32 cellular contexts compared by ENCODE assay signal in the genomic region with DNA sequence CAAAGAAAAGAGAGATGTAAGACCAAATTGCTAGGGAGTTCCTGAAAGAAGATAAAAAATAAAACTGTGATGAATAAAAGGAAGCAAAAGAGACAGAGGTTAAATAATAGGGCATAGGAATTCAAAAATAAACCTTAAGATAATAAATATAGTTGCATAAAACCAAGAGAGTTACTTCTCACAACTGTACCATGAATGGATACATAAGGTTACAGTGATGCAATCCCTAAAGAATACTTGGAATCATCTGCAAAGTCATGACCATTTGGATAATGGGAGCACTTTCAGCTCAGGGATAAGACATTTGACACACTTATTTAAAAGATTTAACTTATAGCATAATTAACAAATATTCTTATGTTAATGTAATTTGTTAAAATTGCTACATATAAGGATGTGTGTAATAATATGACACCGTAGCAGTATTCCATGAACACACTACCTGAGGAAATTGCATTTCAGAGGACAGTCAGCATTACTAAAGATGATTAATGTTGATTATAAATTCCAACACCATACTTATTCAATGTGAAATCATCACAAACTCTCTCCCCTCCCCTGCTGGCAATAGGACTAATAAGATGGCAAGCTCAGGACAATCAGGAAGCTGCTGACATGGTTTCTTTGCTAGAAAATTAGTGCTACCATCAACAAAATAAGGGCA.
DNase-seq lines count a peak whose midpoint lies in the region; ATAC-seq and TF ChIP-seq lines count a peak whose summit lies in the region.
"Had no signal": no experiment of that assay in that cellular context is flagged by ENCODE, and none has a peak within 500 bp of the region (broad histone marks: within the 10 kb centered on the region; RNA-seq: fewer than 3 reads in every experiment).

No MANE protein-coding gene starts in this region.

- H3K36me3 ChIP-seq in BJ (ENCODE audit: control insufficient read depth, insufficient read depth, low read length) = no peaks in the 10 kb centered on the region
- H3K36me3 ChIP-seq in MM.1S (replicated peaks; ENCODE audit: insufficient read depth, low read length) = no peaks in the 10 kb centered on the region
- H3K36me3 ChIP-seq: BLaER1 treated with 17β-estradiol and CSF1 and Interleukin-3, amounts not matched to agents 10 nM and 100 nM; HAP-1; right lobe of liver; vagina had no signal

- H3K4me2 ChIP-seq in MM.1S (ENCODE audit: low read depth, low read length) = peak overlapping the region; percentile 48

- no peaks in the 10 kb centered on the region for H3K4me1 Mint-ChIP-seq in activated CD4-positive, alpha-beta T cell treated with anti-CD3 and anti-CD28 coated beads, Interleukin-2, amount 10 ng/mL, durations not matched to agents 7 days and 5 days
- H3K4me1 Mint-ChIP-seq: activated CD4-positive, alpha-beta T cell treated with anti-CD3 and anti-CD28 coated beads for 36 hours; activated naive CD4-positive, alpha-beta T cell treated with anti-CD3 and anti-CD28 coated beads, Interleukin-2, amount 50 U/mL, for 24 hours; activated T-helper 17 cell treated with anti-CD3 and anti-CD28 coated beads, Interleukin-2, amount 50 U/mL, for 72 hours; mesothelial cell of epicardium; stimulated activated naive CD8-positive, alpha-beta T cell treated with anti-CD3 and anti-CD28 coated beads, Interleukin-15, amount 100 ng/mL, for 72 hours had no signal

- H3K4me3 ChIP-seq in BJ (ENCODE audit: low read depth, low read length) = no peak overlapping the region
- H3K4me3 ChIP-seq in MM.1S (ENCODE audit: low read length) = 0 out of 2 replicates have a peak overlapping the region, but pooled peaks have one; percentile 16
- H3K4me3 ChIP-seq: BLaER1 treated with 17β-estradiol and CSF1 and Interleukin-3, amounts not matched to agents 10 nM and 100 nM; HAP-1; right lobe of liver; vagina had no signal

- peak; percentile 6 for DNase-seq in BJ (ENCODE audit: low read depth)
- no peak for DNase-seq in MM.1S
- no peak for DNase-seq in epithelial cell of prostate (ENCODE audit: low read depth, low spot score)
- DNase-seq in hepatic stellate cell (ENCODE audit: low spot score) = peak; percentile 7
- no peak for DNase-seq in DMS 273 (lab: John Stamatoyannopoulos, UW; ENCODE audit: unreplicated experiment)
- no peak for DNase-seq in HPDE6-E6E7 (ENCODE audit: extremely low spot score)
- DNase-seq in activated CD4-positive, alpha-beta T cell treated with anti-CD3 and anti-CD28 coated beads, Interleukin-2, amount 10 ng/mL, durations not matched to agents 7 days and 5 days = no peak
- DNase-seq: activated CD4-positive, alpha-beta T cell treated with anti-CD3 and anti-CD28 coated beads for 36 hours; central memory CD4-positive, alpha-beta T cell; DMS153; glutamatergic neuron; islet precursor cell; NCI-H1417; NCI-H2029 treated with DMSO at 0.1 percent for 48 hours; NCI-H69; right lobe of liver; SIG-M5; stimulated activated CD4-positive, alpha-beta T cell treated with anti-CD3 and anti-CD28 coated beads, Interleukin-12 subunit alpha, Interleukin-12 subunit beta, amount 100 ng/mL, for 4 hours; stimulated activated CD4-positive, alpha-beta T cell treated with anti-CD3 and anti-CD28 coated beads, Interleukin-2, amount 100 ng/mL, for 48 hours; stimulated activated naive CD8-positive, alpha-beta T cell treated with anti-CD3 and anti-CD28 coated beads, Interleukin-15, amount 100 ng/mL, for 72 hours; SW 1271 had no signal

- POLR2A ChIA-PET in BJ (lab: Charles Lee) = no interaction called here
- POLR2A ChIA-PET in activated CD4-positive, alpha-beta T cell treated with anti-CD3 and anti-CD28 coated beads, Interleukin-2, amount 10 ng/mL, durations not matched to agents 7 days and 5 days (lab: Charles Lee) = no interaction called here

- 0 out of 2 replicates have a peak, but pooled peaks cover 3% of the 10 kb centered on the region for H3K4me1 ChIP-seq in MM.1S (ENCODE audit: low read length)
- H3K4me1 ChIP-seq: HAP-1, right lobe of liver, vagina had no signal

- H3K27ac ChIP-seq in MM.1S (ENCODE audit: low read length) (peak overlapping the region; percentile 10; the same call in 1 of the 2 replicates), epithelial cell of prostate (peak overlapping the region; percentile 72)
- H3K27ac ChIP-seq: BLaER1 treated with 17β-estradiol and CSF1 and Interleukin-3, amounts not matched to agents 10 nM and 100 nM; HL-60; right lobe of liver; vagina; VCaP had no signal

- peak overlapping the region; percentile 28; the same call in 1 of the 2 replicates for H2AFZ ChIP-seq in MM.1S (ENCODE audit: low read length)

- no peak overlapping the region for H3K27ac Mint-ChIP-seq in activated CD4-positive, alpha-beta T cell treated with anti-CD3 and anti-CD28 coated beads, Interleukin-2, amount 10 ng/mL, durations not matched to agents 7 days and 5 days
- H3K27ac Mint-ChIP-seq: activated CD4-positive, alpha-beta T cell treated with anti-CD3 and anti-CD28 coated beads for 36 hours; activated naive CD4-positive, alpha-beta T cell treated with anti-CD3 and anti-CD28 coated beads, Interleukin-2, amount 50 U/mL, for 24 hours; activated T-helper 17 cell treated with anti-CD3 and anti-CD28 coated beads, Interleukin-2, amount 50 U/mL, for 72 hours; mesothelial cell of epicardium; stimulated activated naive CD8-positive, alpha-beta T cell treated with anti-CD3 and anti-CD28 coated beads, Interleukin-15, amount 100 ng/mL, for 72 hours had no signal

- peaks cover 8% of the 10 kb centered on the region for H3K27me3 Mint-ChIP-seq in activated CD4-positive, alpha-beta T cell treated with anti-CD3 and anti-CD28 coated beads, Interleukin-2, amount 10 ng/mL, durations not matched to agents 7 days and 5 days

- CTCF ChIA-PET in BJ (lab: Yijun Ruan, JAX) = interaction anchor here (1.3 to 1.6 kb wide), 2 partner anchors 10 to 33 kb away, joined by 4 read pairs; no protein-coding TSS in a partner anchor
- CTCF ChIA-PET in activated CD4-positive, alpha-beta T cell treated with anti-CD3 and anti-CD28 coated beads, Interleukin-2, amount 10 ng/mL, durations not matched to agents 7 days and 5 days (lab: Charles Lee) = no interaction called here

- TF ChIP-seq CTCF in BJ (IDR thresholded peaks at IDR 0.05; ENCODE audit: insufficient read depth, low read depth, low read length) (no peak), MM.1S (IDR thresholded peaks at IDR 0.05; ENCODE audit: low read length) (no peak)

- no peaks in the 10 kb centered on the region for H3K79me2 ChIP-seq in MM.1S (ENCODE audit: low read length)

- no peak overlapping the region for H3K4me3 Mint-ChIP-seq in activated CD4-positive, alpha-beta T cell treated with anti-CD3 and anti-CD28 coated beads, Interleukin-2, amount 10 ng/mL, durations not matched to agents 7 days and 5 days
- H3K4me3 Mint-ChIP-seq: activated CD4-positive, alpha-beta T cell treated with anti-CD3 and anti-CD28 coated beads for 36 hours; activated naive CD4-positive, alpha-beta T cell treated with anti-CD3 and anti-CD28 coated beads, Interleukin-2, amount 50 U/mL, for 24 hours; activated T-helper 17 cell treated with anti-CD3 and anti-CD28 coated beads, Interleukin-2, amount 50 U/mL, for 72 hours; mesothelial cell of epicardium; stimulated activated naive CD8-positive, alpha-beta T cell treated with anti-CD3 and anti-CD28 coated beads, Interleukin-15, amount 100 ng/mL, for 72 hours had no signal

- H4K20me1 ChIP-seq in MM.1S (ENCODE audit: insufficient read depth, low read length) = no peaks in the 10 kb centered on the region
- H4K20me1 ChIP-seq: BLaER1 treated with 17β-estradiol and CSF1 and Interleukin-3, amounts not matched to agents 10 nM and 100 nM had no signal

- no peak for ATAC-seq in GM18868 (IDR thresholded peaks at IDR 0.05; ENCODE audit: unreplicated experiment)
- ATAC-seq: activated CD4-positive, alpha-beta T cell treated with anti-CD3 and anti-CD28 coated beads for 36 hours; activated T-helper 17 cell treated with anti-CD3 and anti-CD28 coated beads, Interleukin-2, amount 50 U/mL, for 72 hours; esophagus mucosa; Panc1; stimulated activated naive CD8-positive, alpha-beta T cell treated with anti-CD3 and anti-CD28 coated beads, Interleukin-15, amount 100 ng/mL, for 72 hours had no signal

- H3K27me3 ChIP-seq in BJ (ENCODE audit: control insufficient read depth, insufficient read depth, low read length) (no peaks in the 10 kb centered on the region), MM.1S (replicated peaks; ENCODE audit: insufficient read depth, low read length) (no peaks in the 10 kb centered on the region)
- H3K27me3 ChIP-seq: BLaER1 treated with 17β-estradiol and CSF1 and Interleukin-3, amounts not matched to agents 10 nM and 100 nM; right lobe of liver; vagina had no signal

- H3F3A ChIP-seq in MM.1S (ENCODE audit: insufficient read depth, low read length) = no peaks in the 10 kb centered on the region

- peaks cover 12% of the 10 kb centered on the region for H3K9me3 Mint-ChIP-seq in activated CD4-positive, alpha-beta T cell treated with anti-CD3 and anti-CD28 coated beads, Interleukin-2, amount 10 ng/mL, durations not matched to agents 7 days and 5 days

- peaks cover 2% of the 10 kb centered on the region for H3K36me3 Mint-ChIP-seq in activated CD4-positive, alpha-beta T cell treated with anti-CD3 and anti-CD28 coated beads, Interleukin-2, amount 10 ng/mL, durations not matched to agents 7 days and 5 days (ENCODE audit: low read depth)
- H3K36me3 Mint-ChIP-seq: activated naive CD4-positive, alpha-beta T cell treated with anti-CD3 and anti-CD28 coated beads, Interleukin-2, amount 50 U/mL, for 24 hours; mesothelial cell of epicardium had no signal

- no peak overlapping the region for H3K9ac ChIP-seq in MM.1S (ENCODE audit: low read length)
- H3K9ac ChIP-seq: BLaER1 treated with 17β-estradiol and CSF1 and Interleukin-3, amounts not matched to agents 10 nM and 100 nM had no signal

- no peaks in the 10 kb centered on the region for H3K9me2 ChIP-seq in MM.1S (replicated peaks; ENCODE audit: insufficient read depth, low read length)

- no peaks in the 10 kb centered on the region for H3K9me3 ChIP-seq in MM.1S (replicated peaks; ENCODE audit: insufficient read depth, low read length)
- H3K9me3 ChIP-seq: HAP-1, right lobe of liver, vagina had no signal

Comparison
In these comparisons a context has a peak if more than half of its experiments do, and no peak if none do; other contexts are left out.
1. DNase-seq: peak in BJ (single experiment) and hepatic stellate cell (single experiment); none in MM.1S (single experiment), epithelial cell of prostate (single experiment), DMS 273 (single experiment), HPDE6-E6E7 (single experiment) and activated CD4-positive, alpha-beta T cell treated with anti-CD3 and anti-CD28 coated beads, Interleukin-2, amount 10 ng/mL, durations not matched to agents 7 days and 5 days (single experiment).